ENCODE assay signal across 10 cellular contexts in genomic region chr1:11655263-11656079, GRCh38. TPM values are rescaled to one million over a fixed set of nuclear protein-coding genes. Genes with fewer than 3 reads are reported as not detected.
DNase-seq lines count a peak whose midpoint lies in the region; ATAC-seq, FAIRE-seq and TF ChIP-seq lines count a peak whose summit lies in the region.
"Had no signal": no experiment of that assay in that cellular context is flagged by ENCODE, and none has a peak within 500 bp of the region (broad histone marks: within the 10 kb centered on the region; RNA-seq: fewer than 3 reads in every experiment).

No MANE protein-coding gene starts in this region.

- intact Hi-C loops in adrenal gland (cut with DNase I) (no loop called here), tibial artery (cut with DNase I; ENCODE audit: low total_unique reads) (loop anchor here (10.0 kb wide), 1 partner anchor 149 kb away; the partner anchor contains the start of genes CLCN6 and MTHFR)

- peaks cover 16 to 17% of the 10 kb centered on the region in 2 donors for H3K4me1 ChIP-seq in adrenal gland (replicated peaks in 1 of 2)
- H3K4me1 ChIP-seq in liver (ENCODE audit: control insufficient read depth in 4 of 4, insufficient read depth in 4 of 4, low read length in 3 of 4), result peaks cover 0 to 20% (median 12%) of the 10 kb centered on the region in 4 donors
- peaks cover 0 to 32% (median 23%) of the 10 kb centered on the region in 4 donors for H3K4me1 ChIP-seq in tibial artery

- no peak for TF ChIP-seq RAD21 in liver (IDR thresholded peaks at IDR 0.05)

- H3K27ac Mint-ChIP-seq in activated T-cell treated with anti-CD3 and anti-CD28 coated beads, Interleukin-2, amount 50 U/mL, for 24 hours, result peak overlapping the region; percentile 37

- no peak for FAIRE-seq in frontal cortex (lab: Jason Lieb, UNC)
- FAIRE-seq: G401.6 had no signal

- H3K4me1 Mint-ChIP-seq in activated T-cell treated with anti-CD3 and anti-CD28 coated beads, Interleukin-2, amount 50 U/mL, for 24 hours (ENCODE audit: low read depth), result peaks cover 19% of the 10 kb centered on the region

- H3K36me3 ChIP-seq in adrenal gland (replicated peaks in 1 of 2) (peaks cover 0 to 25% of the 10 kb centered on the region in 2 donors), liver (ENCODE audit: control insufficient read depth in 4 of 4, insufficient read depth in 3 of 4, low read depth in 1 of 4, low read length in 3 of 4) (peaks cover 0 to 5% (median 0%) of the 10 kb centered on the region in 4 donors), tibial artery (peaks cover 0 to 23% (median under 1%) of the 10 kb centered on the region in 3 donors)

- H3K9me3 Mint-ChIP-seq in activated T-cell treated with anti-CD3 and anti-CD28 coated beads, Interleukin-2, amount 50 U/mL, for 24 hours, result no peaks in the 10 kb centered on the region

- TF ChIP-seq CTCF in adrenal gland (IDR thresholded peaks at IDR 0.05), result no peak
- TF ChIP-seq CTCF in liver (IDR thresholded peaks at IDR 0.05; ENCODE audit: low read depth, low read length, missing input control), result no peak
- TF ChIP-seq CTCF in tibial artery (IDR thresholded peaks at IDR 0.05), result no peak

- peak overlapping the region in 1 of 2 donors; percentile 33 for H3K9ac ChIP-seq in liver (ENCODE audit: low read depth in 1 of 2, low read length in 2 of 2)

- H3K4me3 Mint-ChIP-seq in activated T-cell treated with anti-CD3 and anti-CD28 coated beads, Interleukin-2, amount 50 U/mL, for 24 hours, result peak overlapping the region; percentile 74

- H3K27me3 Mint-ChIP-seq in activated T-cell treated with anti-CD3 and anti-CD28 coated beads, Interleukin-2, amount 50 U/mL, for 24 hours, result no peaks in the 10 kb centered on the region

- no peak for TF ChIP-seq POLR2A in adrenal gland (IDR thresholded peaks at IDR 0.05)

- no peak for DNase-seq in activated T-cell treated with anti-CD3 and anti-CD28 coated beads, Interleukin-2, amount 50 U/mL, for 24 hours
- DNase-seq in activated T-cell treated with anti-CD3 and anti-CD28 coated beads for 4 hours, result no peak
- no peak for DNase-seq in adrenal gland
- DNase-seq in tibial artery, result no peak
- no peak for DNase-seq in RPMI8226
- no peak for DNase-seq in frontal cortex (ENCODE audit: low spot score in 2 of 2)
- DNase-seq: NCI-H2081 treated with DMSO at 0.1 percent for 48 hours had no signal

- H3K4me3 ChIP-seq in adrenal gland, result peak overlapping the region in 3 of 4 donors; percentile 40 to 73 (median 73)
- peak overlapping the region; percentile 46 to 74 (median 54) for H3K4me3 ChIP-seq in liver (ENCODE audit: low read depth in 1 of 3, low read length in 3 of 3)
- peak overlapping the region; percentile 61 to 73 for H3K4me3 ChIP-seq in tibial artery

- no peak for ATAC-seq in HG02970 (IDR thresholded peaks at IDR 0.05; ENCODE audit: low FRiP score, unreplicated experiment)

- no peaks in the 10 kb centered on the region for H3K9me3 ChIP-seq in adrenal gland (replicated peaks in 1 of 3)
- no peaks in the 10 kb centered on the region for H3K9me3 ChIP-seq in liver (ENCODE audit: control insufficient read depth in 4 of 4, low read length in 3 of 4)
- no peaks in the 10 kb centered on the region for H3K9me3 ChIP-seq in tibial artery

- peaks cover 35% of the 10 kb centered on the region for H3K36me3 Mint-ChIP-seq in activated T-cell treated with anti-CD3 and anti-CD28 coated beads, Interleukin-2, amount 50 U/mL, for 24 hours (ENCODE audit: low read depth)

- WGBS in adrenal gland, 4 donors, result 37 to 66% (median 63%) methylated on average over 10 to 25 of the region's 25 CpGs
- 76% methylated on average over 25 of the region's 25 CpGs for WGBS in liver

- H3K27ac ChIP-seq in adrenal gland, result peak overlapping the region in 2 of 5 donors; percentile 30 to 83
- H3K27ac ChIP-seq in liver (ENCODE audit: low read depth in 1 of 2, low read length in 2 of 2), result no peak overlapping the region
- H3K27ac ChIP-seq in tibial artery, result peak overlapping the region; percentile 25 to 45

- H3K27me3 ChIP-seq in adrenal gland (no peaks in the 10 kb centered on the region), liver (ENCODE audit: control insufficient read depth in 4 of 4, insufficient read depth in 4 of 4, low read length in 3 of 4) (no peaks in the 10 kb centered on the region), tibial artery (peaks cover 0 to 4% of the 10 kb centered on the region in 2 donors)

TF ChIP-seq in liver, 16 proteins besides CTCF, POLR2A, EP300 and RAD21 (continues in another document):
- no peak for TF ChIP-seq HNF4A (conservative IDR thresholded peaks at IDR 0.05)
- no peak for TF ChIP-seq GABPA (IDR thresholded peaks at IDR 0.05 in 1 of 2, conservative IDR thresholded peaks at IDR 0.05 in 1 of 2)
- TF ChIP-seq NR2F2 (IDR thresholded peaks at IDR 0.05), result no peak
- no peak for TF ChIP-seq ZBTB33 (IDR thresholded peaks at IDR 0.05)
- TF ChIP-seq YY1 (IDR thresholded peaks at IDR 0.05), result no peak
- no peak for TF ChIP-seq TAF1 (conservative IDR thresholded peaks at IDR 0.05)
- TF ChIP-seq FOXA1 (IDR thresholded peaks at IDR 0.05), result no peak
- TF ChIP-seq REST (IDR thresholded peaks at IDR 0.05), result no peak
- TF ChIP-seq RXRA (IDR thresholded peaks at IDR 0.05), result no peak
- TF ChIP-seq MAX (IDR thresholded peaks at IDR 0.05), result no peak
- TF ChIP-seq FOXA2 (IDR thresholded peaks at IDR 0.05), result no peak
- no peak for TF ChIP-seq ATF3 (IDR thresholded peaks at IDR 0.05)
- no peak for TF ChIP-seq EGR1 (IDR thresholded peaks at IDR 0.05; ENCODE audit: low read depth in 2 of 2)

RNA-seq across cellular contexts. Expression of gene FBXO44, which starts 0.8 kb away (rescaled TPM):
- total RNA-seq in adrenal gland (10 to 100 TPM; 16.3 to 50.1 (median 38.1) TPM), liver (1 to 10 TPM; 3.6 to 6.4 TPM), frontal cortex (33.0 TPM)
- polyA plus RNA-seq in adrenal gland (100 to 1,000 TPM in 1 of 3 donors, 10 to 100 TPM in 1, 1 to 10 TPM in 1; 6.3 to 121 (median 53.0) TPM), liver (10 to 100 TPM in 1 of 2 donors, 1 to 10 TPM in 1; 7.1 to 13.2 TPM)

RNA-seq across cellular contexts. Expression of gene FBXO2, which starts 1.2 kb away (rescaled TPM):
- total RNA-seq in adrenal gland (10 to 100 TPM in 7 of 8 donors, 1 to 10 TPM in 1; 9.5 to 59.3 (median 30.2) TPM), liver (1 to 10 TPM; 1.7 to 2.9 TPM), frontal cortex (6.1 TPM)
- polyA plus RNA-seq in adrenal gland (10 to 100 TPM in 2 of 3 donors, 1 to 10 TPM in 1; 6.3 to 86.6 (median 71.4) TPM), liver (10 to 100 TPM in 1 of 2 donors, 1 to 10 TPM in 1; 5.0 to 20.9 TPM)

RNA-seq across cellular contexts. Expression of gene FBXO6, which starts 8.5 kb away (rescaled TPM):
- total RNA-seq in adrenal gland (10 to 100 TPM in 7 of 8 donors, 1 to 10 TPM in 1; 8.2 to 26.4 (median 16.3) TPM), liver (1 to 10 TPM; 5.7 to 7.5 TPM), frontal cortex (5.3 TPM)
- polyA plus RNA-seq in adrenal gland (10 to 100 TPM in 2 of 3 donors, 1 to 10 TPM in 1; 6.8 to 18.3 (median 12.4) TPM), liver (10 to 100 TPM in 1 of 2 donors, 1 to 10 TPM in 1; 7.5 to 15.5 TPM)

RNA-seq across cellular contexts. Expression of gene MAD2L2, which starts 25.5 kb away (rescaled TPM):
- 10 to 100 TPM; 22.7 to 71.2 (median 31.5) TPM for total RNA-seq in adrenal gland
- 10 to 100 TPM; 15.6 to 29.7 (median 19.5) TPM for polyA plus RNA-seq in adrenal gland
- total RNA-seq in liver, result 10 to 100 TPM; 17.5 to 26.2 TPM
- 10 to 100 TPM; 37.6 to 43.1 TPM for polyA plus RNA-seq in liver
- 54.2 TPM for total RNA-seq in frontal cortex

RNA-seq across cellular contexts. Expression of gene DRAXIN, which starts 36.0 kb away (rescaled TPM):
- total RNA-seq in adrenal gland, result under 1 TPM in 2 of 8 donors, not detected in 6; under 0.01 to 0.07 TPM
- under 1 TPM in 2 of 3 donors, not detected in 1; under 0.01 to 0.08 TPM for polyA plus RNA-seq in adrenal gland
- total RNA-seq in liver, result under 1 TPM in 1 of 2 donors, not detected in 1; under 0.01 TPM
- polyA plus RNA-seq in liver, result under 1 TPM in 1 of 2 donors, not detected in 1; 0.01 TPM
- total RNA-seq in frontal cortex, result 137 TPM

Comparison
In these comparisons a context has a peak if more than half of its experiments do, and no peak if none do; other contexts are left out.
1. H3K27ac ChIP-seq: peak in tibial artery (2 of 2); none in liver (0 of 2).
2. Peak in every context shown above with its lines, with median percentiles within 50 percentile points of each other: H3K4me3 ChIP-seq.